ENCODE assay signal across 29 cellular contexts in genomic region chr3:170063691-170064090, GRCh38.
"Had no signal": no experiment of that assay in that cellular context is flagged by ENCODE, and none has a peak within 500 bp of the region (broad histone marks: within the 10 kb centered on the region; RNA-seq: fewer than 3 reads in every experiment).

No MANE protein-coding gene starts in this region.

- H3K36me3 Mint-ChIP-seq: natural killer cell treated with Interleukin-12 subunit alpha and Interleukin-12 subunit beta and Interleukin-15 and Interleukin-18, amount 100 ng/mL, for 72 hours had no signal

- H3K4me1 ChIP-seq: esophagus squamous epithelium, lower lobe of right lung, psoas muscle, testis, tibial nerve, upper lobe of left lung had no signal

- H3K9me3 Mint-ChIP-seq: immature natural killer cell; naive B cell; natural killer cell treated with Interleukin-12 subunit alpha and Interleukin-12 subunit beta and Interleukin-15 and Interleukin-18, amount 100 ng/mL, for 72 hours; neural crest cell; stimulated activated memory B cell treated with anti-CD40 and anti-IgM and Interleukin-4, amounts not matched to agents 10 μg/mL and 1 μg/mL and 100 μg/mL, for 72 hours had no signal

- DNase-seq: dermis blood vessel endothelial cell; effector memory CD4-positive, alpha-beta T cell; erythroblast; esophagus squamous epithelium; foreskin melanocyte; hypothalamus; immature natural killer cell; islet precursor cell; kidney glomerular epithelial cell; left ventricle myocardium superior; lower lobe of right lung; mucosa of descending colon; naive B cell; psoas muscle; right cardiac atrium; stimulated activated CD4-positive, alpha-beta T cell treated with anti-CD3 and anti-CD28 coated beads, Interleukin-4, amount 100 ng/mL, for 4 hours; stimulated activated naive CD8-positive, alpha-beta T cell treated with anti-CD3 and anti-CD28 coated beads, Interleukin-15, Interleukin-2, amounts not matched to agents 100 U/mL and 50 U/mL, for 24 hours; substantia nigra; testis had no signal

- H3K27me3 Mint-ChIP-seq: naive B cell; natural killer cell treated with Interleukin-12 subunit alpha and Interleukin-12 subunit beta and Interleukin-15 and Interleukin-18, amount 100 ng/mL, for 72 hours; stimulated activated memory B cell treated with anti-CD40 and anti-IgM and Interleukin-4, amounts not matched to agents 10 μg/mL and 1 μg/mL and 100 μg/mL, for 72 hours had no signal

- H3K4me1 Mint-ChIP-seq: immature natural killer cell, neural crest cell had no signal

- ATAC-seq: left ventricle myocardium superior; lower lobe of right lung; mucosa of descending colon; natural killer cell treated with Interleukin-12 subunit alpha and Interleukin-12 subunit beta and Interleukin-15 and Interleukin-18, amount 100 ng/mL, for 72 hours; psoas muscle; right cardiac atrium; stimulated activated memory B cell treated with anti-CD40 and anti-IgM and Interleukin-4, amounts not matched to agents 10 μg/mL and 1 μg/mL and 100 μg/mL, for 72 hours; stimulated activated naive CD8-positive, alpha-beta T cell treated with anti-CD3 and anti-CD28 coated beads, Interleukin-15, Interleukin-2, amounts not matched to agents 100 U/mL and 50 U/mL, for 24 hours had no signal

- H3K4me3 ChIP-seq: coronary artery, esophagus squamous epithelium, lower lobe of right lung, mucosa of descending colon, psoas muscle, skin epidermis, spleen, tibial nerve, upper lobe of left lung had no signal

- H3K4me3 Mint-ChIP-seq: immature natural killer cell; natural killer cell treated with Interleukin-12 subunit alpha and Interleukin-12 subunit beta and Interleukin-15 and Interleukin-18, amount 100 ng/mL, for 72 hours; neural crest cell; stimulated activated memory B cell treated with anti-CD40 and anti-IgM and Interleukin-4, amounts not matched to agents 10 μg/mL and 1 μg/mL and 100 μg/mL, for 72 hours had no signal

- H3K27ac Mint-ChIP-seq: immature natural killer cell; natural killer cell treated with Interleukin-12 subunit alpha and Interleukin-12 subunit beta and Interleukin-15 and Interleukin-18, amount 100 ng/mL, for 72 hours; stimulated activated memory B cell treated with anti-CD40 and anti-IgM and Interleukin-4, amounts not matched to agents 10 μg/mL and 1 μg/mL and 100 μg/mL, for 72 hours had no signal

- H3K27ac ChIP-seq: coronary artery, esophagus squamous epithelium, lower lobe of right lung, psoas muscle, skin epidermis, spleen, testis, tibial nerve, upper lobe of left lung had no signal

- H3K36me3 ChIP-seq: esophagus squamous epithelium, lower lobe of right lung, tibial nerve, upper lobe of left lung had no signal

- H3K27me3 ChIP-seq: esophagus squamous epithelium, spleen, testis, tibial nerve, upper lobe of left lung had no signal

- H3K9me3 ChIP-seq: esophagus squamous epithelium, lower lobe of right lung, mucosa of descending colon, psoas muscle, spleen, testis, upper lobe of left lung had no signal

- FAIRE-seq: endometrium, urothelium cell line had no signal
